In genomic region chr13:68056816-68057710, GRCh38 we compare ENCODE assay signal across 16 cellular contexts.
DNase-seq lines count a peak whose midpoint lies in the region; ATAC-seq and TF ChIP-seq lines count a peak whose summit lies in the region.
"Had no signal": no experiment of that assay in that cellular context is flagged by ENCODE, and none has a peak within 500 bp of the region (broad histone marks: within the 10 kb centered on the region; RNA-seq: fewer than 3 reads in every experiment).

No MANE protein-coding gene starts in this region.

- no peaks in the 10 kb centered on the region for H3K4me1 Mint-ChIP-seq in natural killer cell
- H3K4me1 Mint-ChIP-seq: brain had no signal

- DNase-seq in NCI-H2029 (lab: John Stamatoyannopoulos, UW) (peak; percentile 40), NCI-H2029 treated with DMSO at 0.1 percent for 48 hours (lab: John Stamatoyannopoulos, UW) (no peak), SW 1271 (lab: John Stamatoyannopoulos, UW) (peak; percentile 29 to 72), smooth muscle cell of the brain vasculature (ENCODE audit: low read depth, low spot score) (peak; percentile 17), cerebellar cortex (ENCODE audit: low spot score) (no peak), natural killer cell (no peak)
- DNase-seq: 8988T; NCI-H1105; ovary; stimulated activated CD4-positive, alpha-beta T cell treated with anti-CD3 and anti-CD28 coated beads, Interleukin-4, amount 100 ng/mL, for 1 hour had no signal

- no peaks in the 10 kb centered on the region for H3K27me3 ChIP-seq in gastroesophageal sphincter
- H3K27me3 ChIP-seq: esophagus muscularis mucosa, ovary had no signal

- no peak overlapping the region for H3K4me3 Mint-ChIP-seq in natural killer cell
- H3K4me3 Mint-ChIP-seq: brain; stimulated activated naive CD8-positive, alpha-beta T cell treated with anti-CD3 and anti-CD28 coated beads, Interleukin-15, Interleukin-2, amounts not matched to agents 100 ng/mL and 50 ng/mL, for 24 hours had no signal

- no peaks in the 10 kb centered on the region for H3K27me3 Mint-ChIP-seq in natural killer cell (ENCODE audit: low read depth in 2 of 2)
- H3K27me3 Mint-ChIP-seq: brain; stimulated activated naive CD8-positive, alpha-beta T cell treated with anti-CD3 and anti-CD28 coated beads, Interleukin-15, Interleukin-2, amounts not matched to agents 100 ng/mL and 50 ng/mL, for 24 hours had no signal

- no peaks in the 10 kb centered on the region for H3K36me3 ChIP-seq in gastroesophageal sphincter
- H3K36me3 ChIP-seq: esophagus muscularis mucosa, ovary had no signal

- intact Hi-C loops in natural killer cell (cut with micrococcal nuclease): no loop called here

- no peak overlapping the region for H3K27ac ChIP-seq in gastroesophageal sphincter
- H3K27ac ChIP-seq: esophagus muscularis mucosa, ovary had no signal

- ATAC-seq in gastroesophageal sphincter: peak; percentile 22
- no peak for ATAC-seq in HG02798 (IDR thresholded peaks at IDR 0.05; ENCODE audit: poor library complexity, unreplicated experiment)
- ATAC-seq in natural killer cell: no peak

- no peaks in the 10 kb centered on the region for H3K9me3 ChIP-seq in gastroesophageal sphincter
- H3K9me3 ChIP-seq: esophagus muscularis mucosa, ovary had no signal

- H3K4me3 ChIP-seq in gastroesophageal sphincter: no peak overlapping the region
- H3K4me3 ChIP-seq: esophagus muscularis mucosa, lung, ovary had no signal

- TF ChIP-seq CTCF in gastroesophageal sphincter (IDR thresholded peaks at IDR 0.05): no peak
- no peak for TF ChIP-seq CTCF in natural killer cell (IDR thresholded peaks at IDR 0.05)

- H3K9me3 Mint-ChIP-seq in natural killer cell: peaks cover 8 to 10% of the 10 kb centered on the region in 2 donors

- no peaks in the 10 kb centered on the region for H3K4me1 ChIP-seq in gastroesophageal sphincter
- H3K4me1 ChIP-seq: esophagus muscularis mucosa had no signal

- TF ChIP-seq POLR2A in gastroesophageal sphincter (IDR thresholded peaks at IDR 0.05): no peak

- H3K36me3 Mint-ChIP-seq in natural killer cell: no peaks in the 10 kb centered on the region

- TF ChIP-seq EP300 in gastroesophageal sphincter (IDR thresholded peaks at IDR 0.05): no peak

- no peak overlapping the region for H3K27ac Mint-ChIP-seq in natural killer cell
- H3K27ac Mint-ChIP-seq: brain; stimulated activated naive CD8-positive, alpha-beta T cell treated with anti-CD3 and anti-CD28 coated beads, Interleukin-15, Interleukin-2, amounts not matched to agents 100 ng/mL and 50 ng/mL, for 24 hours had no signal

- WGBS in gastroesophageal sphincter (ENCODE audit: low coverage in 1 of 2), 2 donors: 83 to 88% methylated on average over 4 of the region's 5 CpGs

Comparison
In these comparisons a context has a peak if more than half of its experiments do, and no peak if none do; other contexts are left out.
1. DNase-seq: peak in NCI-H2029 (single experiment), SW 1271 (2 of 2) and smooth muscle cell of the brain vasculature (single experiment); none in NCI-H2029 treated with DMSO at 0.1 percent for 48 hours (single experiment), cerebellar cortex (single experiment) and natural killer cell (single experiment).